ENCODE assay signal across 15 cellular contexts in the genomic region with DNA sequence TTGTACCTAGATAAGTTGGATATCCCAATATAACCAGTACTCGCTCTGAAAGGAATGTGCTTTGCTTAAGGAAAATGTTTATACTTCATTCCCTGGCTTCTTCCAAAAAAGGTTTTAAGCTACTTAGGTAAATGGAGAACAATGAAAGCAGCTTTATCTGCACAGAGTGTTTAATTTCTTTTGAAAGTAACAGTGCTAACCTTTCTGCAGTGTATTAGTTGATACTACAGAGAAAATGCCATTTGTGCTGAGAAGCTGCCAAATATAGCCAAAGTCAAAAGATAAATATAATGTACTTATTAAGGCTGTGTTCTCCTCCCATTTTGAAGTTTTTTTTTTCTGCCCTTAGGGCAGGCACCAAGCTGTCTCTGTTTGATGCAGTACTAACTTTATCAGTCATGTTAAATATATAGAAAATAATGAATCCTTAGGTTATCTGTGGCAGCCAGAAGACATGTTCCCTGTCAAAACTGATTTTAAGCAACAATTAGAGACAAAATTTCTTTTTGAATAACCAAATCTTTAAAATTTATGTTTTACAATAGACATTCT.
DNase-seq lines count a peak whose midpoint lies in the region; ATAC-seq, FAIRE-seq and TF ChIP-seq lines count a peak whose summit lies in the region.
"Had no signal": no experiment of that assay in that cellular context is flagged by ENCODE, and none has a peak within 500 bp of the region (broad histone marks: within the 10 kb centered on the region; RNA-seq: fewer than 3 reads in every experiment).

No MANE protein-coding gene starts in this region.

- no TSS peak for BruUV-seq in HCT116 (replicated peaks; lab: Mats Ljungman, UMichigan)

- H3K4me1 ChIP-seq in BE2C (no peaks in the 10 kb centered on the region), HCT116 (ENCODE audit: control insufficient read depth in 1 of 2, insufficient read depth in 2 of 2, low read length in 2 of 2) (no peaks in the 10 kb centered on the region), neural progenitor cell (peaks cover 13% of the 10 kb centered on the region)

- H3K9ac ChIP-seq in HCT116 (ENCODE audit: low read length) = no peak overlapping the region
- no peak overlapping the region for H3K9ac ChIP-seq in neural progenitor cell

- no peaks in the 10 kb centered on the region for H3K9me3 Mint-ChIP-seq in neural progenitor cell
- no peaks in the 10 kb centered on the region for H3K9me3 Mint-ChIP-seq in stimulated activated memory B cell treated with anti-CD40 and anti-IgM and Interleukin-4, amounts not matched to agents 10 μg/mL and 1 μg/mL and 100 μg/mL, for 72 hours
- H3K9me3 Mint-ChIP-seq: CD8-positive, alpha-beta T cell had no signal

- no peaks in the 10 kb centered on the region for H3K36me3 ChIP-seq in BE2C
- no peaks in the 10 kb centered on the region for H3K36me3 ChIP-seq in HCT116 (ENCODE audit: control insufficient read depth in 1 of 2, insufficient read depth in 2 of 2, low read length in 2 of 2)
- H3K36me3 ChIP-seq in neural progenitor cell = no peaks in the 10 kb centered on the region

- TF ChIP-seq RAD21 in HCT116 (IDR thresholded peaks at IDR 0.05; ENCODE audit: low read depth) = no peak

- DNase-seq in BE2C = peak; percentile 23
- no peak for DNase-seq in HCT116 (ENCODE audit: low read depth, low spot score)
- DNase-seq in neural progenitor cell (ENCODE audit: low spot score) = peak; percentile 2
- no peak for DNase-seq in stimulated activated CD4-positive, alpha-beta T cell treated with anti-CD3 and anti-CD28 coated beads, Interleukin-15, amount 100 ng/mL, for 24 hours
- no peak for DNase-seq in GM12892 (ENCODE audit: insufficient read length)
- DNase-seq: Caco-2; CD8-positive, alpha-beta T cell; DND-41; GF-D8; HCEC 1CT had no signal

- no peaks in the 10 kb centered on the region for H3K79me2 ChIP-seq in HCT116 (ENCODE audit: insufficient read depth, low read length)
- H3K79me2 ChIP-seq in neural progenitor cell (ENCODE audit: low read depth) = no peaks in the 10 kb centered on the region

- CTCF ChIA-PET in HCT116 (lab: Charles Lee) = no interaction called here

- RAD21 ChIA-PET in HCT116 (lab: Charles Lee; ENCODE audit: low non-redundant PET in 1 of 2, low total read pairs in 2 of 2, uncharacterized antibody in 2 of 2, unreplicated experiment in 2 of 2) = no interaction called here

- H3K4me2 ChIP-seq in HCT116 (ENCODE audit: low read length) (no peak overlapping the region), neural progenitor cell (peak overlapping the region; percentile 40)
- H3K4me2 ChIP-seq: A549 had no signal

- no peak overlapping the region for H3K4me3 ChIP-seq in BE2C (ENCODE audit: low read depth, low read length)
- H3K4me3 ChIP-seq in HCT116 (replicated peaks in 1 of 2; ENCODE audit: low read depth in 1 of 2, low read length in 2 of 2) = no peak overlapping the region
- H3K4me3 ChIP-seq in neural progenitor cell = no peak overlapping the region
- H3K4me3 ChIP-seq: A549 had no signal

- H3K36me3 Mint-ChIP-seq in neural progenitor cell = no peaks in the 10 kb centered on the region
- no peaks in the 10 kb centered on the region for H3K36me3 Mint-ChIP-seq in stimulated activated memory B cell treated with anti-CD40 and anti-IgM and Interleukin-4, amounts not matched to agents 10 μg/mL and 1 μg/mL and 100 μg/mL, for 72 hours
- H3K36me3 Mint-ChIP-seq: CD14-positive monocyte; CD8-positive, alpha-beta T cell had no signal

- H2AFZ ChIP-seq in HCT116 (ENCODE audit: low read depth, low read length, poor library complexity, severe bottlenecking) (peak overlapping the region; percentile 74), neural progenitor cell (replicated peaks) (peak overlapping the region; percentile 51)

- H3K27me3 ChIP-seq in BE2C = no peaks in the 10 kb centered on the region
- no peaks in the 10 kb centered on the region for H3K27me3 ChIP-seq in HCT116 (ENCODE audit: insufficient read depth, low read length)
- no peaks in the 10 kb centered on the region for H3K27me3 ChIP-seq in neural progenitor cell

- intact Hi-C loops in HCT116 (cut with micrococcal nuclease) = no loop called here

- H3K27ac ChIP-seq in HCT116 (ENCODE audit: low read depth, low read length) (no peak overlapping the region), neural progenitor cell (no peak overlapping the region)
- H3K27ac ChIP-seq: A549, HL-60 had no signal

- H4K20me1 ChIP-seq in HCT116 (ENCODE audit: insufficient read depth) (no peaks in the 10 kb centered on the region), neural progenitor cell (ENCODE audit: low read depth) (no peaks in the 10 kb centered on the region)

- H3K9me2 ChIP-seq in HCT116 (ENCODE audit: insufficient read depth) = no peaks in the 10 kb centered on the region

- FAIRE-seq in colon (lab: Jason Lieb, UNC) (peak; percentile 41), GM12892 (lab: Jason Lieb, UNC) (no peak)

- H3K27ac Mint-ChIP-seq in neural progenitor cell = no peak overlapping the region
- no peak overlapping the region for H3K27ac Mint-ChIP-seq in stimulated activated memory B cell treated with anti-CD40 and anti-IgM and Interleukin-4, amounts not matched to agents 10 μg/mL and 1 μg/mL and 100 μg/mL, for 72 hours
- H3K27ac Mint-ChIP-seq: CD14-positive monocyte; CD8-positive, alpha-beta T cell had no signal

- TF ChIP-seq POLR2A in HCT116 (IDR thresholded peaks at IDR 0.05; ENCODE audit: borderline replicate concordance, extremely low read depth, insufficient read depth, insufficient read length) = no peak
- TF ChIP-seq POLR2A in GM12892 (IDR thresholded peaks at IDR 0.05; ENCODE audit: low read depth, low read length) = no peak

- POLR2A ChIA-PET in HCT116 (lab: Charles Lee) = no interaction called here

- no peaks in the 10 kb centered on the region for H3K27me3 Mint-ChIP-seq in neural progenitor cell (ENCODE audit: insufficient read depth, low read depth)
- H3K27me3 Mint-ChIP-seq in stimulated activated memory B cell treated with anti-CD40 and anti-IgM and Interleukin-4, amounts not matched to agents 10 μg/mL and 1 μg/mL and 100 μg/mL, for 72 hours = no peaks in the 10 kb centered on the region

- no peaks in the 10 kb centered on the region for H3F3A ChIP-seq in neural progenitor cell (ENCODE audit: low read depth)

- no peaks in the 10 kb centered on the region for H3K9me3 ChIP-seq in BE2C
- H3K9me3 ChIP-seq in HCT116 (ENCODE audit: control insufficient read depth in 1 of 2, insufficient read depth in 1 of 2, low read depth in 1 of 2, low read length in 2 of 2) = no peaks in the 10 kb centered on the region
- H3K9me3 ChIP-seq in neural progenitor cell (ENCODE audit: low read depth) = no peaks in the 10 kb centered on the region
- H3K9me3 ChIP-seq: A549, Caco-2 had no signal

- no peak overlapping the region for H3K4me3 Mint-ChIP-seq in neural progenitor cell
- no peak overlapping the region for H3K4me3 Mint-ChIP-seq in stimulated activated memory B cell treated with anti-CD40 and anti-IgM and Interleukin-4, amounts not matched to agents 10 μg/mL and 1 μg/mL and 100 μg/mL, for 72 hours
- H3K4me3 Mint-ChIP-seq: CD14-positive monocyte; CD8-positive, alpha-beta T cell had no signal

- no peak for ATAC-seq in HCT116
- no peak for ATAC-seq in stimulated activated memory B cell treated with anti-CD40 and anti-IgM and Interleukin-4, amounts not matched to agents 10 μg/mL and 1 μg/mL and 100 μg/mL, for 72 hours
- ATAC-seq: A549; CD8-positive, alpha-beta T cell had no signal

- H3K4me1 Mint-ChIP-seq in neural progenitor cell = no peaks in the 10 kb centered on the region
- no peaks in the 10 kb centered on the region for H3K4me1 Mint-ChIP-seq in stimulated activated memory B cell treated with anti-CD40 and anti-IgM and Interleukin-4, amounts not matched to agents 10 μg/mL and 1 μg/mL and 100 μg/mL, for 72 hours
- H3K4me1 Mint-ChIP-seq: CD14-positive monocyte had no signal

- TF ChIP-seq CTCF in BE2C (IDR thresholded peaks at IDR 0.05; ENCODE audit: low read depth, low read length) (no peak), HCT116 (IDR thresholded peaks at IDR 0.05 in 2 of 3, conservative IDR thresholded peaks at IDR 0.05 in 1 of 3; ENCODE audit: borderline replicate concordance in 1 of 3, insufficient read depth in 1 of 3, low read depth in 2 of 3, low read length in 2 of 3) (no peak), neural progenitor cell (IDR thresholded peaks at IDR 0.05) (no peak)

TF ChIP-seq in HCT116, 20 proteins besides CTCF, POLR2A, EP300 and RAD21 (continues in another document):
- TF ChIP-seq, protein P1, sequence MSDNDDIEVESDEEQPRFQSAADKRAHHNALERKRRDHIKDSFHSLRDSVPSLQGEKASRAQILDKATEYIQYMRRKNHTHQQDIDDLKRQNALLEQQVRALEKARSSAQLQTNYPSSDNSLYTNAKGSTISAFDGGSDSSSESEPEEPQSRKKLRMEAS (IDR thresholded peaks at IDR 0.05) = no peak
- TF ChIP-seq SRF (IDR thresholded peaks at IDR 0.05; ENCODE audit: low read depth) = no peak
- TF ChIP-seq FOSL1 (IDR thresholded peaks at IDR 0.05; ENCODE audit: low read depth) = no peak
- TF ChIP-seq EGR1 (IDR thresholded peaks at IDR 0.05; ENCODE audit: low read depth) = no peak
- TF ChIP-seq, protein P2, sequence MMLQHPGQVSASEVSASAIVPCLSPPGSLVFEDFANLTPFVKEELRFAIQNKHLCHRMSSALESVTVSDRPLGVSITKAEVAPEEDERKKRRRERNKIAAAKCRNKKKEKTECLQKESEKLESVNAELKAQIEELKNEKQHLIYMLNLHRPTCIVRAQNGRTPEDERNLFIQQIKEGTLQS (IDR thresholded peaks at IDR 0.05) = no peak
- TF ChIP-seq SP1 (IDR thresholded peaks at IDR 0.05; ENCODE audit: low read depth) = no peak
- TF ChIP-seq YY1 (IDR thresholded peaks at IDR 0.05; ENCODE audit: extremely low read depth, insufficient replicate concordance, low read depth, low read length) = no peak
- TF ChIP-seq EZH2 (IDR thresholded peaks at IDR 0.05) = no peak
- TF ChIP-seq POLR2AphosphoS5 (IDR thresholded peaks at IDR 0.05; ENCODE audit: low read depth, low read length) = no peak

Comparison
In these comparisons a context has a peak if more than half of its experiments do, and no peak if none do; other contexts are left out.
1. DNase-seq: peak in BE2C (single experiment) and neural progenitor cell (single experiment); none in HCT116 (single experiment), stimulated activated CD4-positive, alpha-beta T cell treated with anti-CD3 and anti-CD28 coated beads, Interleukin-15, amount 100 ng/mL, for 24 hours (single experiment) and GM12892 (single experiment).